ENCODE assay signal across 1 cellular context in genomic region chr1:15272009-15272781, GRCh38.
TF ChIP-seq lines count a peak whose summit lies in the region.

No MANE protein-coding gene starts in this region.

TF ChIP-seq in HepG2, 621 proteins besides CTCF, POLR2A, EP300 and RAD21 (continued from another document and continues in another):
- TF ChIP-seq NR2F6 (IDR thresholded peaks at IDR 0.05) (no peak; the same call in 1 of the 2 replicates), NR2F6 (CRISPR knock-in tag; IDR thresholded peaks at IDR 0.05) (no peak; the same call in 1 of the 2 replicates), TMF1 (CRISPR knock-in tag; IDR thresholded peaks at IDR 0.05; ENCODE audit: low read depth) (peak; percentile 61; the same call in 1 of the 2 replicates), THYN1 (CRISPR knock-in tag; IDR thresholded peaks at IDR 0.05; ENCODE audit: borderline replicate concordance, low read depth) (no peak), CHD2 (IDR thresholded peaks at IDR 0.05; ENCODE audit: low read depth, low read length) (no peak), JDP2 (CRISPR knock-in tag; IDR thresholded peaks at IDR 0.05; ENCODE audit: borderline replicate concordance) (no peak), MIER2 (CRISPR knock-in tag; IDR thresholded peaks at IDR 0.05) (no peak), TAF1 (CRISPR knock-in tag; IDR thresholded peaks at IDR 0.05) (no peak), SMARCE1 (IDR thresholded peaks at IDR 0.05; ENCODE audit: borderline replicate concordance) (no peak), ZNF143 (CRISPR knock-in tag; IDR thresholded peaks at IDR 0.05) (no peak), HOXA5 (CRISPR knock-in tag; IDR thresholded peaks at IDR 0.05) (no peak), REL (CRISPR knock-in tag; conservative IDR thresholded peaks at IDR 0.05) (no peak), ZNF33A (CRISPR knock-in tag; IDR thresholded peaks at IDR 0.05; ENCODE audit: borderline replicate concordance) (no peak), STAT5B (CRISPR knock-in tag; IDR thresholded peaks at IDR 0.05) (no peak), ZSCAN20 (CRISPR knock-in tag; IDR thresholded peaks at IDR 0.05; ENCODE audit: borderline replicate concordance) (no peak), MAFF (IDR thresholded peaks at IDR 0.05; ENCODE audit: low read depth, low read length) (peak; percentile 16; the same call in 1 of the 2 replicates), HOMEZ (CRISPR knock-in tag; IDR thresholded peaks at IDR 0.05; ENCODE audit: low read depth) (peak; percentile 49; the same call in 1 of the 2 replicates), ZNF841 (CRISPR knock-in tag; IDR thresholded peaks at IDR 0.05; ENCODE audit: borderline replicate concordance) (no peak), TEF (CRISPR knock-in tag; IDR thresholded peaks at IDR 0.05) (no peak), ZMYM4 (CRISPR knock-in tag; IDR thresholded peaks at IDR 0.05) (no peak), ZNF253 (CRISPR knock-in tag; IDR thresholded peaks at IDR 0.05; ENCODE audit: borderline replicate concordance) (0 out of 2 replicates have a peak, but pooled peaks have one; percentile 68), ZNF337 (CRISPR knock-in tag; IDR thresholded peaks at IDR 0.05; ENCODE audit: borderline replicate concordance, low read depth) (no peak), ZNF761 (CRISPR knock-in tag; conservative IDR thresholded peaks at IDR 0.05) (no peak), CHCHD3 (CRISPR knock-in tag; IDR thresholded peaks at IDR 0.05) (no peak), CEBPB (IDR thresholded peaks at IDR 0.05; ENCODE audit: borderline replicate concordance, low read depth, low read length) (no peak), CC2D1A (CRISPR knock-in tag; IDR thresholded peaks at IDR 0.05) (no peak), FOXA1 (IDR thresholded peaks at IDR 0.05) (no peak), FOXA1 (CRISPR knock-in tag; IDR thresholded peaks at IDR 0.05) (no peak), BRCA1 (CRISPR knock-in tag; IDR thresholded peaks at IDR 0.05) (no peak), DBP (CRISPR knock-in tag; IDR thresholded peaks at IDR 0.05; ENCODE audit: not compliant biosample characterization) (no peak), NFYC (CRISPR knock-in tag; IDR thresholded peaks at IDR 0.05) (no peak; the same call in 1 of the 2 replicates), ZNF7 (CRISPR knock-in tag; IDR thresholded peaks at IDR 0.05) (no peak), ZZZ3 (CRISPR knock-in tag; IDR thresholded peaks at IDR 0.05; ENCODE audit: borderline replicate concordance) (no peak), ZNF20 (CRISPR knock-in tag; IDR thresholded peaks at IDR 0.05) (no peak), ZNF773 (CRISPR knock-in tag; IDR thresholded peaks at IDR 0.05; ENCODE audit: borderline replicate concordance) (no peak), ZFYVE20 (CRISPR knock-in tag; IDR thresholded peaks at IDR 0.05; ENCODE audit: borderline replicate concordance, low read depth) (no peak), TCF12 (IDR thresholded peaks at IDR 0.05) (no peak), TCF12 (CRISPR knock-in tag; IDR thresholded peaks at IDR 0.05) (no peak), ZNF430 (CRISPR knock-in tag; IDR thresholded peaks at IDR 0.05) (no peak), ZNF292 (CRISPR knock-in tag; IDR thresholded peaks at IDR 0.05; ENCODE audit: borderline replicate concordance, low read depth) (peak; percentile 83), ZBTB3 (CRISPR knock-in tag; IDR thresholded peaks at IDR 0.05; ENCODE audit: borderline replicate concordance, low read depth) (no peak), ISX (CRISPR knock-in tag; conservative IDR thresholded peaks at IDR 0.05) (no peak), ZMAT3 (CRISPR knock-in tag; conservative IDR thresholded peaks at IDR 0.05) (no peak), REXO4 (CRISPR knock-in tag; IDR thresholded peaks at IDR 0.05; ENCODE audit: borderline replicate concordance) (no peak), PATZ1 (CRISPR knock-in tag; IDR thresholded peaks at IDR 0.05) (peak; percentile 39; the same call in 1 of the 2 replicates), PRDM10 (CRISPR knock-in tag; IDR thresholded peaks at IDR 0.05; ENCODE audit: low read depth) (0 out of 2 replicates have a peak, but pooled peaks have one; percentile 49)
- TF ChIP-seq, protein P1, sequence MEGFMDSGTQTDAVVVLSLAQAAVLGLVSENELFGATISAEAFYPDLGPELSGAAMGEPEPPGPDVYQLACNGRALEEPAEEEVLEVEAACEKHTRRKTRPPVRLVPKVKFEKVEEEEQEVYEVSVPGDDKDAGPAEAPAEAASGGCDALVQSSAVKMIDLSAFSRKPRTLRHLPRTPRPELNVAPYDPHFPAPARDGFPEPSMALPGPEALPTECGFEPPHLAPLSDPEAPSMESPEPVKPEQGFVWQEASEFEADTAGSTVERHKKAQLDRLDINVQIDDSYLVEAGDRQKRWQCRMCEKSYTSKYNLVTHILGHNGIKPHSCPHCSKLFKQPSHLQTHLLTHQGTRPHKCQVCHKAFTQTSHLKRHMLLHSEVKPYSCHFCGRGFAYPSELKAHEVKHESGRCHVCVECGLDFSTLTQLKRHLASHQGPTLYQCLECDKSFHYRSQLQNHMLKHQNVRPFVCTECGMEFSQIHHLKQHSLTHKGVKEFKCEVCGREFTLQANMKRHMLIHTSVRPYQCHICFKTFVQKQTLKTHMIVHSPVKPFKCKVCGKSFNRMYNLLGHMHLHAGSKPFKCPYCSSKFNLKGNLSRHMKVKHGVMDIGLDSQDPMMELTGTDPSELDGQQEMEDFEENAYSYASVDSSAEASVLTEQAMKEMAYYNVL (CRISPR knock-in tag; IDR thresholded peaks at IDR 0.05; ENCODE audit: borderline replicate concordance), result 0 out of 2 replicates have a peak, but pooled peaks have one; percentile 47
- TF ChIP-seq, protein P2, sequence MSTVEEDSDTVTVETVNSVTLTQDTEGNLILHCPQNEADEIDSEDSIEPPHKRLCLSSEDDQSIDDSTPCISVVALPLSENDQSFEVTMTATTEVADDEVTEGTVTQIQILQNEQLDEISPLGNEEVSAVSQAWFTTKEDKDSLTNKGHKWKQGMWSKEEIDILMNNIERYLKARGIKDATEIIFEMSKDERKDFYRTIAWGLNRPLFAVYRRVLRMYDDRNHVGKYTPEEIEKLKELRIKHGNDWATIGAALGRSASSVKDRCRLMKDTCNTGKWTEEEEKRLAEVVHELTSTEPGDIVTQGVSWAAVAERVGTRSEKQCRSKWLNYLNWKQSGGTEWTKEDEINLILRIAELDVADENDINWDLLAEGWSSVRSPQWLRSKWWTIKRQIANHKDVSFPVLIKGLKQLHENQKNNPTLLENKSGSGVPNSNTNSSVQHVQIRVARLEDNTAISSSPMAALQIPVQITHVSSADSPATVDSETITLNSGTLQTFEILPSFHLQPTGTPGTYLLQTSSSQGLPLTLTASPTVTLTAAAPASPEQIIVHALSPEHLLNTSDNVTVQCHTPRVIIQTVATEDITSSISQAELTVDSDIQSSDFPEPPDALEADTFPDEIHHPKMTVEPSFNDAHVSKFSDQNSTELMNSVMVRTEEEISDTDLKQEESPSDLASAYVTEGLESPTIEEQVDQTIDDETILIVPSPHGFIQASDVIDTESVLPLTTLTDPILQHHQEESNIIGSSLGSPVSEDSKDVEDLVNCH (CRISPR knock-in tag; IDR thresholded peaks at IDR 0.05), result no peak
- TF ChIP-seq, protein P3, sequence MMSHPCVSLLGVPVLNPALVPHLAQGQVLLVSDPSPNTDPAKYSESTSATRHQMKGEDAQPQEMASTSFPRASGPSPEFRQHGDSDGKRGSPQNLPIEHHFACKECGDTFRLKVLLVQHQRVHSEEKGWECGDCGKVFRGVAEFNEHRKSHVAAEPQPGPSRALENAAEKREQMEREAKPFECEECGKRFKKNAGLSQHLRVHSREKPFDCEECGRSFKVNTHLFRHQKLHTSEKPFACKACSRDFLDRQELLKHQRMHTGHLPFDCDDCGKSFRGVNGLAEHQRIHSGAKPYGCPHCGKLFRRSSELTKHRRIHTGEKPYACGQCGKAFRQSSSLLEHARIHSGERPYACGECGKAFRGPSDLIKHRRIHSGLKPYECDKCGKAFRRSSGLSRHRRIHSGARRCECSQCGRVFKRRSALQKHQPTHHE (CRISPR knock-in tag; IDR thresholded peaks at IDR 0.05; ENCODE audit: borderline replicate concordance), result no peak
- TF ChIP-seq, protein P4, sequence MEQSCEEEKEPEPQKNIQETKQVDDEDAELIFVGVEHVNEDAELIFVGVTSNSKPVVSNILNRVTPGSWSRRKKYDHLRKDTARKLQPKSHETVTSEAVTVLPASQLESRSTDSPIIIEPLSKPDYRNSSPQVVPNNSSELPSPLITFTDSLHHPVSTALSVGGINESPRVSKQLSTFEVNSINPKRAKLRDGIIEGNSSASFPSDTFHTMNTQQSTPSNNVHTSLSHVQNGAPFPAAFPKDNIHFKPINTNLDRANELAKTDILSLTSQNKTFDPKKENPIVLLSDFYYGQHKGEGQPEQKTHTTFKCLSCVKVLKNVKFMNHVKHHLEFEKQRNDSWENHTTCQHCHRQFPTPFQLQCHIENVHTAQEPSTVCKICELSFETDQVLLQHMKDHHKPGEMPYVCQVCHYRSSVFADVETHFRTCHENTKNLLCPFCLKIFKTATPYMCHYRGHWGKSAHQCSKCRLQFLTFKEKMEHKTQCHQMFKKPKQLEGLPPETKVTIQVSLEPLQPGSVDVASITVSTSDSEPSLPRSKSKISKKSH (CRISPR knock-in tag; IDR thresholded peaks at IDR 0.05; ENCODE audit: borderline replicate concordance), result peak; percentile 84; the same call in 1 of the 2 replicates
